ENCODE assay signal across 12 cellular contexts in the genomic region with DNA sequence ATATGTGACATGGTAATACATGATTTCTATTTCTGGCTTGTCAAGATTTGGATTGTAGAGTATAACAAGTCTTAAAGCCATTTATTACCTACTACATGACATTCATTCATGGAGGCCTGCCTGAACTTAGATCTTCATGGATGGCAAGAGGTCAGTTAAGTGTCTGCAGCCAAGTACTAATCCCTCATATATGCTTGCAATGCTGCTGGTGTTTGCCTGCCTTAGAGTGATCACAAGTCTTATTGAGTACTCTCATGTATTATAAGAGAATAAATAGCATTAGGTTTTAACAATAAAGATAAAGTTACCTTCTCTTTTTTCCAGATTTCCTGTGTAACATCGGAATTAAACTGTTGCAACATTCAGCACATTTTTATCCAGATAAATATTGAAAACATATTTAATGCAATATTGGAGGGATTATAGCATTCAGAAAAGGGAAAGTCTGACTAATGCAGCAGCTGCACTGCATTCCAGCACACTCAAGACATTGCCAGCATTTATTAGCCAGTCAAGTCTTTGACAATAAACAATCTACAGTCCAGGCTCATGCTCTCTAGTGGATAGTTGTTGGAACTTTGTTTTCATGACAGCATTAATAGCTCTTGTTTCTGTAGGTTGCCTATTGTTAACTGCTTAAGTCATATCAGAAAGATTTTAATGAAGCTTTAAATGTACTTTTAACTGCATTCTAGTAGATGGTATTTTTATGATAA.
DNase-seq lines count a peak whose midpoint lies in the region; ATAC-seq and TF ChIP-seq lines count a peak whose summit lies in the region.
"Had no signal": no experiment of that assay in that cellular context is flagged by ENCODE, and none has a peak within 500 bp of the region (broad histone marks: within the 10 kb centered on the region; RNA-seq: fewer than 3 reads in every experiment).

No MANE protein-coding gene starts in this region.

- H3K36me3 ChIP-seq in right atrium auricular region (no peaks in the 10 kb centered on the region), kidney epithelial cell (ENCODE audit: control insufficient read depth, insufficient read depth, low read length) (no peaks in the 10 kb centered on the region)
- H3K36me3 ChIP-seq: neural progenitor cell had no signal

- no peak overlapping the region for H3K4me3 Mint-ChIP-seq in chondrocyte (ENCODE audit: unreplicated experiment)
- H3K4me3 Mint-ChIP-seq: B cell, neural progenitor cell had no signal

- no peaks in the 10 kb centered on the region for H3K36me3 Mint-ChIP-seq in chondrocyte (ENCODE audit: low read depth)
- H3K36me3 Mint-ChIP-seq: neural progenitor cell had no signal

- H3K27me3 Mint-ChIP-seq in chondrocyte (ENCODE audit: low read depth) = peaks cover 6% of the 10 kb centered on the region
- H3K27me3 Mint-ChIP-seq: B cell had no signal

- ATAC-seq in Right ventricle myocardium superior (ENCODE audit: poor library complexity) = peak; percentile 88
- ATAC-seq in HG02981 (IDR thresholded peaks at IDR 0.05; ENCODE audit: unreplicated experiment) = no peak
- no peak for ATAC-seq in HG03457 (IDR thresholded peaks at IDR 0.05; ENCODE audit: unreplicated experiment)
- ATAC-seq in HG03095 (IDR thresholded peaks at IDR 0.05; ENCODE audit: unreplicated experiment) = no peak

- TF ChIP-seq CTCF in right atrium auricular region (IDR thresholded peaks at IDR 0.05) = peak in 1 of 2 donors; percentile 24
- TF ChIP-seq CTCF in chondrocyte (IDR thresholded peaks at IDR 0.05) = peak; percentile 75
- no peak for TF ChIP-seq CTCF in kidney epithelial cell (IDR thresholded peaks at IDR 0.05; ENCODE audit: insufficient read depth, low read length, poor library complexity, severe bottlenecking)

- DNase-seq in Right ventricle myocardium superior (no peak), right atrium auricular region (ENCODE audit: low spot score) (no peak), chondrocyte (ENCODE audit: low spot score) (no peak), kidney epithelial cell (ENCODE audit: low read depth) (peak; percentile 4), NCI-H1930 (lab: John Stamatoyannopoulos, UW) (no peak)
- DNase-seq: activated CD4-positive, CD25-positive, alpha-beta regulatory T cell; activated naive CD4-positive, alpha-beta T cell treated with Interleukin-2 at 50 U/mL for 16 hours had no signal

- no peak overlapping the region for H3K27ac ChIP-seq in right atrium auricular region
- H3K27ac ChIP-seq: neural progenitor cell had no signal

- H3K4me1 Mint-ChIP-seq in chondrocyte (ENCODE audit: low read depth) = peaks cover 5% of the 10 kb centered on the region
- H3K4me1 Mint-ChIP-seq: B cell, neural progenitor cell had no signal

- H3K4me3 ChIP-seq in right atrium auricular region (no peak overlapping the region), kidney epithelial cell (ENCODE audit: low read depth, low read length) (no peak overlapping the region)
- H3K4me3 ChIP-seq: neural progenitor cell had no signal

- H3K9me3 Mint-ChIP-seq in chondrocyte (ENCODE audit: low read depth) = no peaks in the 10 kb centered on the region
- H3K9me3 Mint-ChIP-seq: neural progenitor cell had no signal

- no peaks in the 10 kb centered on the region for H3K9me3 ChIP-seq in right atrium auricular region

- H3K4me1 ChIP-seq in right atrium auricular region = peaks cover 0 to 6% of the 10 kb centered on the region in 2 donors
- H3K4me1 ChIP-seq: neural progenitor cell had no signal

- intact Hi-C loops in Right ventricle myocardium superior (cut with DNase I) = no loop called here

- H3K27me3 ChIP-seq in right atrium auricular region (no peaks in the 10 kb centered on the region), kidney epithelial cell (ENCODE audit: control insufficient read depth, insufficient read depth, low read length) (no peaks in the 10 kb centered on the region)
- H3K27me3 ChIP-seq: neural progenitor cell had no signal

- H3K27ac Mint-ChIP-seq in chondrocyte (ENCODE audit: unreplicated experiment) = no peak overlapping the region
- H3K27ac Mint-ChIP-seq: B cell, neural progenitor cell had no signal
